Comparison of ENCODE assay signal across 16 cellular contexts in genomic region chr3:117752984-117753717, GRCh38.
A peak's percentile ranks its signal among the peaks of the same experiment; 100 is the strongest.
DNase-seq lines count a peak whose midpoint lies in the region; ATAC-seq and TF ChIP-seq lines count a peak whose summit lies in the region.
"Had no signal": no experiment of that assay in that cellular context is flagged by ENCODE, and none has a peak within 500 bp of the region (broad histone marks: within the 10 kb centered on the region; RNA-seq: fewer than 3 reads in every experiment).

No MANE protein-coding gene starts in this region.

- H3K79me2 ChIP-seq in osteoblast (ENCODE audit: insufficient read depth, low read length), result no peaks in the 10 kb centered on the region

- intact Hi-C loops in Right ventricle myocardium inferior (cut with DNase I), result no loop called here

- no peak overlapping the region for H3K4me2 ChIP-seq in osteoblast (ENCODE audit: insufficient read depth, low read length)
- H3K4me2 ChIP-seq: PC-9 had no signal

- no peaks in the 10 kb centered on the region for H3K27me3 ChIP-seq in osteoblast (ENCODE audit: insufficient read depth, low read length)
- H3K27me3 ChIP-seq: brain microvascular endothelial cell had no signal

- no peak overlapping the region for H3K27ac ChIP-seq in osteoblast (ENCODE audit: low read depth, low read length)
- H3K27ac ChIP-seq: brain microvascular endothelial cell, C4-2B, PC-9 had no signal

- peaks cover 10% of the 10 kb centered on the region for H3K4me1 ChIP-seq in osteoblast (ENCODE audit: insufficient read depth, low read length)

- H3K9me3 ChIP-seq in osteoblast (ENCODE audit: low read depth, low read length), result no peaks in the 10 kb centered on the region

- H3K4me3 ChIP-seq in AG09309 (ENCODE audit: control insufficient read depth, low read depth, low read length) (no peak overlapping the region), osteoblast (ENCODE audit: insufficient read depth, low read length) (no peak overlapping the region)
- H3K4me3 ChIP-seq: PC-9 had no signal

- DNase-seq in AG09309 (ENCODE audit: low read depth), result peak; percentile 14
- DNase-seq in H4 (ENCODE audit: low spot score), result peak; percentile 71
- peak; percentile 19 to 30 for DNase-seq in SHP77 (lab: John Stamatoyannopoulos, UW)
- peak; percentile 94 for DNase-seq in fibroblast of peridontal ligament (ENCODE audit: extremely low read depth)
- no peak for DNase-seq in Right ventricle myocardium inferior (ENCODE audit: missing footprints)
- no peak for DNase-seq in nucleus accumbens (lab: John Stamatoyannopoulos, UW)
- no peak for DNase-seq in osteoblast (ENCODE audit: insufficient read length, low spot score, missing footprints)
- DNase-seq: activated gamma-delta T cell treated with Interleukin-2 at 50 U/mL for 16 hours; brain microvascular endothelial cell; effector CD8-positive, alpha-beta T cell; NCI-H2227 treated with DMSO at 0.1 percent for 48 hours; PC-9; substantia nigra; SW 1271 had no signal

- TF ChIP-seq CTCF in AG09309 (IDR thresholded peaks at IDR 0.05; ENCODE audit: control insufficient read depth, insufficient read depth, low read depth, low read length, missing control alignments) (no peak), osteoblast (IDR thresholded peaks at IDR 0.05; ENCODE audit: extremely low read depth, low read depth, low read length) (no peak)

- no peak for ATAC-seq in Right ventricle myocardium inferior
- ATAC-seq in HG03354 (IDR thresholded peaks at IDR 0.05; ENCODE audit: poor library complexity, severe bottlenecking, unreplicated experiment), result no peak

- no peaks in the 10 kb centered on the region for H3K36me3 ChIP-seq in osteoblast (ENCODE audit: insufficient read depth, low read length)
- H3K36me3 ChIP-seq: brain microvascular endothelial cell had no signal

- no peak overlapping the region for H2AFZ ChIP-seq in osteoblast (ENCODE audit: low read length)
- H2AFZ ChIP-seq: PC-9 had no signal

- H4K20me1 ChIP-seq in osteoblast (ENCODE audit: insufficient read depth, low read length), result no peaks in the 10 kb centered on the region

Comparison
In these comparisons a context has a peak if more than half of its experiments do, and no peak if none do; other contexts are left out.
1. DNase-seq: peak in AG09309 (single experiment), H4 (single experiment), SHP77 (2 of 2) and fibroblast of peridontal ligament (single experiment); none in Right ventricle myocardium inferior (single experiment), nucleus accumbens (0 of 56) and osteoblast (single experiment).